Comparison of ENCODE assay signal across 1 cellular context in the genomic region with DNA sequence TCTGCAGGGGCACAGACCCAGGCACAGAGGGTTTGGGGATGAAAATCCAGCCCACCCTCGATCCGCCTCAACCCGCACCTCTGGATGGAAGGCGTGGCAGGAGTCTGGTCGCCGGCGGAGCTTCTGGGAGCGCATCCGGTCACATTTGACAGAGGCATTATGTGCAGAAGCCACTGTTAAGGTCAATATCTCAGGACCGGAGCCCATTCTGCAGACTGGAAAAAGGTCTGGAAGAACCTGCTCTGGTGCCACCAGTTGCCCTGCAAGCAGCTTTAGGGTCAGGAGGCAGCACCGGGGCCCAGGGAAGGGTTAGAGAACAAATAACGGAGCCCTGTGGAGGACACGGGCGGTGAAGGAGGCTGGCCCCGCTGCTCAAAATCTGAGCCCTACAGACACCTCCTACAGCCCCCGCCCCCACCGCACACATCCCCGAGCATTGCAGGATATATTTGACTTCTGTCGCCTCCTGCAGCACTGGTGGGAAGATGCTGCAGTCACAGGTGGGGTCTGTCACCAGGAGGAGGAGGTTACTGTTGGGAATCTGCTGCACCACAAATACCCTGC.
TF ChIP-seq lines count a peak whose summit lies in the region.

No MANE protein-coding gene starts in this region.

TF ChIP-seq in H1, 55 proteins besides CTCF, POLR2A, EP300 and RAD21:
- TF ChIP-seq, protein P1, sequence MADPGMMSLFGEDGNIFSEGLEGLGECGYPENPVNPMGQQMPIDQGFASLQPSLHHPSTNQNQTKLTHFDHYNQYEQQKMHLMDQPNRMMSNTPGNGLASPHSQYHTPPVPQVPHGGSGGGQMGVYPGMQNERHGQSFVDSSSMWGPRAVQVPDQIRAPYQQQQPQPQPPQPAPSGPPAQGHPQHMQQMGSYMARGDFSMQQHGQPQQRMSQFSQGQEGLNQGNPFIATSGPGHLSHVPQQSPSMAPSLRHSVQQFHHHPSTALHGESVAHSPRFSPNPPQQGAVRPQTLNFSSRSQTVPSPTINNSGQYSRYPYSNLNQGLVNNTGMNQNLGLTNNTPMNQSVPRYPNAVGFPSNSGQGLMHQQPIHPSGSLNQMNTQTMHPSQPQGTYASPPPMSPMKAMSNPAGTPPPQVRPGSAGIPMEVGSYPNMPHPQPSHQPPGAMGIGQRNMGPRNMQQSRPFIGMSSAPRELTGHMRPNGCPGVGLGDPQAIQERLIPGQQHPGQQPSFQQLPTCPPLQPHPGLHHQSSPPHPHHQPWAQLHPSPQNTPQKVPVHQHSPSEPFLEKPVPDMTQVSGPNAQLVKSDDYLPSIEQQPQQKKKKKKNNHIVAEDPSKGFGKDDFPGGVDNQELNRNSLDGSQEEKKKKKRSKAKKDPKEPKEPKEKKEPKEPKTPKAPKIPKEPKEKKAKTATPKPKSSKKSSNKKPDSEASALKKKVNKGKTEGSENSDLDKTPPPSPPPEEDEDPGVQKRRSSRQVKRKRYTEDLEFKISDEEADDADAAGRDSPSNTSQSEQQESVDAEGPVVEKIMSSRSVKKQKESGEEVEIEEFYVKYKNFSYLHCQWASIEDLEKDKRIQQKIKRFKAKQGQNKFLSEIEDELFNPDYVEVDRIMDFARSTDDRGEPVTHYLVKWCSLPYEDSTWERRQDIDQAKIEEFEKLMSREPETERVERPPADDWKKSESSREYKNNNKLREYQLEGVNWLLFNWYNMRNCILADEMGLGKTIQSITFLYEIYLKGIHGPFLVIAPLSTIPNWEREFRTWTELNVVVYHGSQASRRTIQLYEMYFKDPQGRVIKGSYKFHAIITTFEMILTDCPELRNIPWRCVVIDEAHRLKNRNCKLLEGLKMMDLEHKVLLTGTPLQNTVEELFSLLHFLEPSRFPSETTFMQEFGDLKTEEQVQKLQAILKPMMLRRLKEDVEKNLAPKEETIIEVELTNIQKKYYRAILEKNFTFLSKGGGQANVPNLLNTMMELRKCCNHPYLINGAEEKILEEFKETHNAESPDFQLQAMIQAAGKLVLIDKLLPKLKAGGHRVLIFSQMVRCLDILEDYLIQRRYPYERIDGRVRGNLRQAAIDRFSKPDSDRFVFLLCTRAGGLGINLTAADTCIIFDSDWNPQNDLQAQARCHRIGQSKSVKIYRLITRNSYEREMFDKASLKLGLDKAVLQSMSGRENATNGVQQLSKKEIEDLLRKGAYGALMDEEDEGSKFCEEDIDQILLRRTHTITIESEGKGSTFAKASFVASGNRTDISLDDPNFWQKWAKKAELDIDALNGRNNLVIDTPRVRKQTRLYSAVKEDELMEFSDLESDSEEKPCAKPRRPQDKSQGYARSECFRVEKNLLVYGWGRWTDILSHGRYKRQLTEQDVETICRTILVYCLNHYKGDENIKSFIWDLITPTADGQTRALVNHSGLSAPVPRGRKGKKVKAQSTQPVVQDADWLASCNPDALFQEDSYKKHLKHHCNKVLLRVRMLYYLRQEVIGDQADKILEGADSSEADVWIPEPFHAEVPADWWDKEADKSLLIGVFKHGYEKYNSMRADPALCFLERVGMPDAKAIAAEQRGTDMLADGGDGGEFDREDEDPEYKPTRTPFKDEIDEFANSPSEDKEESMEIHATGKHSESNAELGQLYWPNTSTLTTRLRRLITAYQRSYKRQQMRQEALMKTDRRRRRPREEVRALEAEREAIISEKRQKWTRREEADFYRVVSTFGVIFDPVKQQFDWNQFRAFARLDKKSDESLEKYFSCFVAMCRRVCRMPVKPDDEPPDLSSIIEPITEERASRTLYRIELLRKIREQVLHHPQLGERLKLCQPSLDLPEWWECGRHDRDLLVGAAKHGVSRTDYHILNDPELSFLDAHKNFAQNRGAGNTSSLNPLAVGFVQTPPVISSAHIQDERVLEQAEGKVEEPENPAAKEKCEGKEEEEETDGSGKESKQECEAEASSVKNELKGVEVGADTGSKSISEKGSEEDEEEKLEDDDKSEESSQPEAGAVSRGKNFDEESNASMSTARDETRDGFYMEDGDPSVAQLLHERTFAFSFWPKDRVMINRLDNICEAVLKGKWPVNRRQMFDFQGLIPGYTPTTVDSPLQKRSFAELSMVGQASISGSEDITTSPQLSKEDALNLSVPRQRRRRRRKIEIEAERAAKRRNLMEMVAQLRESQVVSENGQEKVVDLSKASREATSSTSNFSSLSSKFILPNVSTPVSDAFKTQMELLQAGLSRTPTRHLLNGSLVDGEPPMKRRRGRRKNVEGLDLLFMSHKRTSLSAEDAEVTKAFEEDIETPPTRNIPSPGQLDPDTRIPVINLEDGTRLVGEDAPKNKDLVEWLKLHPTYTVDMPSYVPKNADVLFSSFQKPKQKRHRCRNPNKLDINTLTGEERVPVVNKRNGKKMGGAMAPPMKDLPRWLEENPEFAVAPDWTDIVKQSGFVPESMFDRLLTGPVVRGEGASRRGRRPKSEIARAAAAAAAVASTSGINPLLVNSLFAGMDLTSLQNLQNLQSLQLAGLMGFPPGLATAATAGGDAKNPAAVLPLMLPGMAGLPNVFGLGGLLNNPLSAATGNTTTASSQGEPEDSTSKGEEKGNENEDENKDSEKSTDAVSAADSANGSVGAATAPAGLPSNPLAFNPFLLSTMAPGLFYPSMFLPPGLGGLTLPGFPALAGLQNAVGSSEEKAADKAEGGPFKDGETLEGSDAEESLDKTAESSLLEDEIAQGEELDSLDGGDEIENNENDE (IDR thresholded peaks at IDR 0.05; ENCODE audit: insufficient replicate concordance, low read length) = no peak
- no peak for TF ChIP-seq CREB1 (IDR thresholded peaks at IDR 0.05)
- no peak for TF ChIP-seq SP1 (IDR thresholded peaks at IDR 0.05; ENCODE audit: low read depth, low read length)
- TF ChIP-seq, protein P2, sequence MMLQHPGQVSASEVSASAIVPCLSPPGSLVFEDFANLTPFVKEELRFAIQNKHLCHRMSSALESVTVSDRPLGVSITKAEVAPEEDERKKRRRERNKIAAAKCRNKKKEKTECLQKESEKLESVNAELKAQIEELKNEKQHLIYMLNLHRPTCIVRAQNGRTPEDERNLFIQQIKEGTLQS (IDR thresholded peaks at IDR 0.05; ENCODE audit: insufficient read depth, low read depth, low read length) = no peak
- TF ChIP-seq RBBP5 (IDR thresholded peaks at IDR 0.05; ENCODE audit: borderline replicate concordance, low read depth, low read length) = no peak
- TF ChIP-seq SIX5 (IDR thresholded peaks at IDR 0.05; ENCODE audit: low read depth, low read length) = no peak
- no peak for TF ChIP-seq CTBP2 (IDR thresholded peaks at IDR 0.05; ENCODE audit: borderline replicate concordance, insufficient read depth, insufficient read length, low read length)
- TF ChIP-seq RNF2 (IDR thresholded peaks at IDR 0.05; ENCODE audit: borderline replicate concordance, low read depth, low read length, missing control alignments, poor library complexity, severe bottlenecking) = no peak
